ENCODE assay signal across 1 cellular context in genomic region chr9:126673689-126674364, GRCh38.
TF ChIP-seq lines count a peak whose summit lies in the region.

No MANE protein-coding gene starts in this region.

TF ChIP-seq in GM23338, 12 proteins besides CTCF, POLR2A, EP300 and RAD21 (continued from another document):
- TF ChIP-seq REST (IDR thresholded peaks at IDR 0.05; ENCODE audit: unreplicated experiment) (no peak), POLR2AphosphoS5 (IDR thresholded peaks at IDR 0.05; ENCODE audit: low read depth) (no peak), ZNF114 (CRISPR knock-in tag; IDR thresholded peaks at IDR 0.05) (no peak), ZNF331 (CRISPR knock-in tag; IDR thresholded peaks at IDR 0.05; ENCODE audit: low read depth) (no peak), JUNB (IDR thresholded peaks at IDR 0.05; ENCODE audit: unreplicated experiment) (no peak), NANOG (IDR thresholded peaks at IDR 0.05; ENCODE audit: borderline replicate concordance) (no peak), EZH2 (IDR thresholded peaks at IDR 0.05; ENCODE audit: low read depth, unreplicated experiment) (no peak), ETS1 (IDR thresholded peaks at IDR 0.05) (no peak)
